Comparison of ENCODE assay signal across 19 cellular contexts in genomic region chr16:2085669-2086068, GRCh38. TPM values are rescaled to one million over a fixed set of nuclear protein-coding genes. Genes with fewer than 3 reads are reported as not detected.
DNase-seq lines count a peak whose midpoint lies in the region; ATAC-seq and TF ChIP-seq lines count a peak whose summit lies in the region.
"Had no signal": no experiment of that assay in that cellular context is flagged by ENCODE, and none has a peak within 500 bp of the region (broad histone marks: within the 10 kb centered on the region; RNA-seq: fewer than 3 reads in every experiment).

No MANE protein-coding gene starts in this region.

- in situ Hi-C loops in GM23248 (cut with MboI) (no loop called here), brain microvascular endothelial cell (cut with HindIII; ENCODE audit: low pct_ligation_motif_present, low sequenced_read_pairs) (no loop called here)

- H3K9ac ChIP-seq in GM23248 (no peak overlapping the region), SK-N-SH (no peak overlapping the region)

- H4K20me1 ChIP-seq in GM23248 (ENCODE audit: insufficient read depth) = no peaks in the 10 kb centered on the region
- H4K20me1 ChIP-seq in SK-N-SH (ENCODE audit: insufficient read depth) = peaks cover 7% of the 10 kb centered on the region; the same call in 1 of the 2 replicates

- TF ChIP-seq RAD21 in SK-N-SH (IDR thresholded peaks at IDR 0.05; ENCODE audit: low read length) = no peak

- TF ChIP-seq EP300 in SK-N-SH (IDR thresholded peaks at IDR 0.05; ENCODE audit: borderline replicate concordance in 1 of 2, low read depth in 1 of 2, low read length in 1 of 2) = no peak

- H3K27me3 ChIP-seq in GM23248 (replicated peaks; ENCODE audit: insufficient read depth) (no peaks in the 10 kb centered on the region), SK-N-SH (ENCODE audit: insufficient read depth) (no peaks in the 10 kb centered on the region), brain microvascular endothelial cell (replicated peaks) (no peaks in the 10 kb centered on the region)
- H3K27me3 ChIP-seq: left lung had no signal

- CTCF ChIA-PET in SK-N-SH (lab: Yijun Ruan, JAX) = interaction anchor here (1.3 to 2.1 kb wide), 2 partner anchors 55 to 63 kb away, joined by 3 to 7 read pairs; no protein-coding TSS in a partner anchor

- no peak overlapping the region for H3K27ac ChIP-seq in GM23248
- no peak overlapping the region; a peak in 1 of 4 replicates for H3K27ac ChIP-seq in SK-N-SH (ENCODE audit: low read depth in 2 of 2, low read length in 1 of 2)
- H3K27ac ChIP-seq in brain microvascular endothelial cell = no peak overlapping the region
- H3K27ac ChIP-seq: left lung had no signal

- H3F3A ChIP-seq in GM23248 (ENCODE audit: insufficient read depth) = 0 out of 2 replicates have a peak, but pooled peaks cover 10% of the 10 kb centered on the region
- peaks cover 10% of the 10 kb centered on the region for H3F3A ChIP-seq in SK-N-SH (replicated peaks; ENCODE audit: insufficient read depth)

- no peaks in the 10 kb centered on the region for H3K27me3 Mint-ChIP-seq in memory B cell
- H3K27me3 Mint-ChIP-seq: activated CD4-positive, alpha-beta T cell treated with anti-CD3 and anti-CD28 coated beads, Interleukin-2, amount 10 ng/mL, durations not matched to agents 7 days and 5 days had no signal

- H2AFZ ChIP-seq in GM23248 (no peak overlapping the region), SK-N-SH (ENCODE audit: low read depth) (no peak overlapping the region)

- peak overlapping the region; percentile 31 for H3K27ac Mint-ChIP-seq in memory B cell
- H3K27ac Mint-ChIP-seq: activated CD4-positive, alpha-beta T cell treated with anti-CD3 and anti-CD28 coated beads, Interleukin-2, amount 10 ng/mL, durations not matched to agents 7 days and 5 days; T-helper 1 cell treated with Interleukin-12 subunit alpha and Interleukin-12 subunit beta and Interleukin-4 antibody, amounts not matched to agents 30 μg/mL and 1 μg/mL, for 36 hours had no signal

- H3K4me1 Mint-ChIP-seq in memory B cell = peaks cover 6% of the 10 kb centered on the region
- H3K4me1 Mint-ChIP-seq: activated CD4-positive, alpha-beta T cell treated with anti-CD3 and anti-CD28 coated beads, Interleukin-2, amount 10 ng/mL, durations not matched to agents 7 days and 5 days had no signal

- ATAC-seq in memory B cell (ENCODE audit: low read depth) (no peak), Right ventricle myocardium superior (ENCODE audit: poor library complexity) (no peak)
- ATAC-seq: left lung, Right ventricle myocardium inferior had no signal

- intact Hi-C loops in Right ventricle myocardium superior (cut with DNase I) = no loop called here

- TF ChIP-seq CTCF in AG10803 (conservative IDR thresholded peaks at IDR 0.05; ENCODE audit: low read length) (no peak), SK-N-SH (IDR thresholded peaks at IDR 0.05) (no peak), brain microvascular endothelial cell (IDR thresholded peaks at IDR 0.05; ENCODE audit: low read depth, low read length, missing control alignments) (no peak)

- peaks cover 7% of the 10 kb centered on the region for H3K36me3 Mint-ChIP-seq in memory B cell

- no peak overlapping the region for H3K4me2 ChIP-seq in GM23248 (ENCODE audit: unreplicated experiment)
- H3K4me2 ChIP-seq in SK-N-SH = no peak overlapping the region
- H3K4me2 ChIP-seq: smooth muscle cell had no signal

- H3K9me2 ChIP-seq in GM23248 (ENCODE audit: insufficient read depth) (no peaks in the 10 kb centered on the region), SK-N-SH (no peaks in the 10 kb centered on the region)

- H3K4me1 ChIP-seq in GM23248 (ENCODE audit: insufficient read depth) (no peaks in the 10 kb centered on the region), SK-N-SH (ENCODE audit: control insufficient read depth in 1 of 2, insufficient read depth in 2 of 2, low read depth in 1 of 2, low read length in 1 of 2) (no peaks in the 10 kb centered on the region; a peak in 1 of 4 replicates)

- DNase-seq in AG10803 (ENCODE audit: low read depth) = peak; percentile 40
- DNase-seq in GM23248 = peak; percentile 63
- DNase-seq in SK-N-SH = no peak
- DNase-seq in memory B cell (ENCODE audit: low spot score in 2 of 2) = no peak
- DNase-seq in Right ventricle myocardium superior = no peak
- DNase-seq in islet precursor cell = no peak
- DNase-seq in brain microvascular endothelial cell = no peak
- no peak for DNase-seq in erythroblast (lab: John Stamatoyannopoulos, UW)
- DNase-seq: activated CD4-positive, alpha-beta T cell treated with anti-CD3 and anti-CD28 coated beads, Interleukin-2, amount 10 ng/mL, durations not matched to agents 7 days and 5 days; activated CD8-positive, alpha-beta memory T cell treated with anti-CD3 and anti-CD28 coated beads, Interleukin-2, amount 50 U/mL, for 4 hours; activated effector memory CD4-positive, alpha-beta T cell treated with anti-CD3 and anti-CD28 coated beads, Interleukin-2, amount 50 U/mL, for 16 hours; GF-D8; GOT3; left lung; NCI-H1930; NCI-H524 had no signal

- H3K9me3 ChIP-seq in GM23248 (ENCODE audit: low read depth) (no peaks in the 10 kb centered on the region), SK-N-SH (no peaks in the 10 kb centered on the region)
- H3K9me3 ChIP-seq: left lung had no signal

- H3K4me3 ChIP-seq in AG10803 (ENCODE audit: low read length) (no peak overlapping the region), GM23248 (no peak overlapping the region), SK-N-SH (ENCODE audit: low read depth in 2 of 2, low read length in 1 of 2) (no peak overlapping the region), brain microvascular endothelial cell (ENCODE audit: low read depth, low read length) (no peak overlapping the region)
- H3K4me3 ChIP-seq: left lung, smooth muscle cell had no signal

- POLR2A ChIA-PET in SK-N-SH (lab: Yijun Ruan, JAX) = interaction anchor here (1.0 kb wide), 1 partner anchor 55 kb away, joined by 3 read pairs; no protein-coding TSS in a partner anchor

- no peaks in the 10 kb centered on the region for H3K9me3 Mint-ChIP-seq in memory B cell
- H3K9me3 Mint-ChIP-seq: activated CD4-positive, alpha-beta T cell treated with anti-CD3 and anti-CD28 coated beads, Interleukin-2, amount 10 ng/mL, durations not matched to agents 7 days and 5 days; T-helper 1 cell treated with Interleukin-12 subunit alpha and Interleukin-12 subunit beta and Interleukin-4 antibody, amounts not matched to agents 30 μg/mL and 1 μg/mL, for 36 hours had no signal

- no peaks in the 10 kb centered on the region for H3K79me2 ChIP-seq in GM23248 (ENCODE audit: insufficient read depth)
- H3K79me2 ChIP-seq in SK-N-SH (ENCODE audit: insufficient read depth) = no peaks in the 10 kb centered on the region

- no peak for TF ChIP-seq POLR2A in erythroblast (IDR thresholded peaks at IDR 0.05; ENCODE audit: low read length)

- peaks cover 7% of the 10 kb centered on the region; the same call in 1 of the 2 replicates for H3K36me3 ChIP-seq in GM23248 (ENCODE audit: low read depth)
- H3K36me3 ChIP-seq in SK-N-SH (replicated peaks in 1 of 2; ENCODE audit: control insufficient read depth in 1 of 2, insufficient read depth in 2 of 2, low read length in 1 of 2) = peaks cover 0 to 93% of the 10 kb centered on the region in 2 experiments
- H3K36me3 ChIP-seq in brain microvascular endothelial cell (replicated peaks) = peaks cover 71% of the 10 kb centered on the region

- no peak overlapping the region for H3K4me3 Mint-ChIP-seq in memory B cell
- H3K4me3 Mint-ChIP-seq: activated CD4-positive, alpha-beta T cell treated with anti-CD3 and anti-CD28 coated beads, Interleukin-2, amount 10 ng/mL, durations not matched to agents 7 days and 5 days; T-helper 1 cell treated with Interleukin-12 subunit alpha and Interleukin-12 subunit beta and Interleukin-4 antibody, amounts not matched to agents 30 μg/mL and 1 μg/mL, for 36 hours had no signal

- WGBS in GM23248 (ENCODE audit: low coverage in 1 of 2, low lambda C conversion rate in 2 of 2, missing lambda C conversion rate in 2 of 2), 2 experiments = 73% methylated on average over 13 of the region's 14 CpGs
- 87% methylated on average over 6 of the region's 14 CpGs for WGBS in SK-N-SH (ENCODE audit: low lambda C conversion rate)

TF ChIP-seq in SK-N-SH, 30 proteins besides CTCF, POLR2A, EP300 and RAD21 (continues in another document):
- TF ChIP-seq NFIC (IDR thresholded peaks at IDR 0.05; ENCODE audit: borderline replicate concordance) = no peak
- peak; percentile 26; the same call in 1 of the 2 replicates for TF ChIP-seq PBX3 (IDR thresholded peaks at IDR 0.05)

RNA-seq across cellular contexts. Expression of gene TSC2, which starts 37.9 kb away (rescaled TPM):
- 53.7 and 84.6 TPM in 2 replicates for total RNA-seq in GM23248 (2014; rRNA removed; shearing (Covaris generic))
- polyA plus RNA-seq in GM23248 (2016; fragmentation: Nextera tagmentation; extraction: Ambion mirVana) = 43.3 and 52.2 TPM in 2 replicates
- 76.7 and 96.1 TPM in 2 replicates for polyA plus RNA-seq in SK-N-SH (2012; rRNA removed)
- 22.6 and 32.9 TPM in 2 replicates for polyA plus RNA-seq in SK-N-SH (2012; cell fraction: cytosol; rRNA removed)
- polyA plus RNA-seq in SK-N-SH (2012; cell fraction: nucleus; rRNA removed) = 376 and 625 TPM in 2 replicates
- 67.8 TPM for total RNA-seq in Right ventricle myocardium superior

RNA-seq across cellular contexts. Expression of gene NTHL1, which starts 38.0 kb away (rescaled TPM):
- 19.9 and 22.8 TPM in 2 replicates for total RNA-seq in GM23248 (2014; rRNA removed; shearing (Covaris generic))
- polyA plus RNA-seq in GM23248 (2016; fragmentation: Nextera tagmentation; extraction: Ambion mirVana) (20.3 and 21.2 TPM in 2 replicates), SK-N-SH (2012; rRNA removed) (72.9 and 77.3 TPM in 2 replicates)
- polyA plus RNA-seq in SK-N-SH (2012; cell fraction: cytosol; rRNA removed) = 32.1 and 51.5 TPM in 2 replicates
- polyA plus RNA-seq in SK-N-SH (2012; cell fraction: nucleus; rRNA removed) = 59.5 and 109 TPM in 2 replicates
- 26.2 TPM for total RNA-seq in Right ventricle myocardium superior

RNA-seq across cellular contexts. Expression of gene PKD1, which starts 50.0 kb away (rescaled TPM):
- total RNA-seq in GM23248 (2014; rRNA removed; shearing (Covaris generic)) = 200 and 201 TPM in 2 replicates
- polyA plus RNA-seq in GM23248 (2016; fragmentation: Nextera tagmentation; extraction: Ambion mirVana) (43.7 and 48.4 TPM in 2 replicates), SK-N-SH (2012; rRNA removed) (39.8 and 47.4 TPM in 2 replicates)
- polyA plus RNA-seq in SK-N-SH (2012; cell fraction: cytosol; rRNA removed) = 10.3 and 21.4 TPM in 2 replicates
- 292 and 443 TPM in 2 replicates for polyA plus RNA-seq in SK-N-SH (2012; cell fraction: nucleus; rRNA removed)
- 82.8 TPM for total RNA-seq in Right ventricle myocardium superior

RNA-seq across cellular contexts. Expression of gene NHERF2, which starts 59.0 kb away (rescaled TPM):
- total RNA-seq in GM23248 (2014; rRNA removed; shearing (Covaris generic)) = 27.3 and 39.7 TPM in 2 replicates
- polyA plus RNA-seq in GM23248 (2016; fragmentation: Nextera tagmentation; extraction: Ambion mirVana) (29.0 and 45.1 TPM in 2 replicates), SK-N-SH (2012; rRNA removed) (45.2 and 53.8 TPM in 2 replicates)
- polyA plus RNA-seq in SK-N-SH (2012; cell fraction: cytosol; rRNA removed) = 30.7 and 46.0 TPM in 2 replicates
- polyA plus RNA-seq in SK-N-SH (2012; cell fraction: nucleus; rRNA removed) = 43.9 and 70.4 TPM in 2 replicates
- 258 TPM for total RNA-seq in Right ventricle myocardium superior

Comparison
In these comparisons a context has a peak if more than half of its experiments do, and no peak if none do; other contexts are left out.
1. DNase-seq: peak in AG10803 (single experiment) and GM23248 (single experiment); none in SK-N-SH (single experiment), memory B cell (0 of 2), Right ventricle myocardium superior (single experiment), islet precursor cell (single experiment), brain microvascular endothelial cell (single experiment) and erythroblast (0 of 2).